In genomic region chr9:108442604-108443277, GRCh38 we compare ENCODE assay signal across 23 cellular contexts.
DNase-seq lines count a peak whose midpoint lies in the region; ATAC-seq, FAIRE-seq and TF ChIP-seq lines count a peak whose summit lies in the region.
"Had no signal": no experiment of that assay in that cellular context is flagged by ENCODE, and none has a peak within 500 bp of the region (broad histone marks: within the 10 kb centered on the region; RNA-seq: fewer than 3 reads in every experiment).

No MANE protein-coding gene starts in this region.

- H3K27ac Mint-ChIP-seq in activated naive CD4-positive, alpha-beta T cell treated with anti-CD3 and anti-CD28 coated beads for 36 hours: no peak overlapping the region
- H3K27ac Mint-ChIP-seq: activated CD8-positive, alpha-beta T cell treated with anti-CD3 and anti-CD28 coated beads for 36 hours; CD4-positive, alpha-beta T cell; memory B cell had no signal

- DNase-seq in AG08395 (ENCODE audit: low spot score): peak; percentile 9
- DNase-seq in LHCN-M2 (ENCODE audit: low read depth): peak; percentile 53
- no peak for DNase-seq in esophagus muscularis mucosa (ENCODE audit: extremely low spot score)
- no peak for DNase-seq in pancreas
- DNase-seq in NCI-H2107 treated with DMSO at 0.1 percent for 48 hours (lab: John Stamatoyannopoulos, UW; ENCODE audit: unreplicated experiment): no peak
- no peak for DNase-seq in ACHN
- no peak for DNase-seq in activated naive CD4-positive, alpha-beta T cell treated with anti-CD3 and anti-CD28 coated beads for 36 hours
- DNase-seq in C1 segment of cervical spinal cord (lab: John Stamatoyannopoulos, UW): no peak
- DNase-seq: activated CD8-positive, alpha-beta T cell treated with anti-CD3 and anti-CD28 coated beads for 36 hours; amniotic stem cell; caudate nucleus; CD4-positive, alpha-beta T cell; GDM1; NCI-H2171 treated with DMSO at 0.1 percent for 48 hours; NCI-H526; occipital lobe; right cardiac atrium; stimulated activated CD8-positive, alpha-beta memory T cell treated with anti-CD3 and anti-CD28 coated beads, Interleukin-4, amount 100 ng/mL, for 48 hours had no signal

- H3K36me3 Mint-ChIP-seq in activated naive CD4-positive, alpha-beta T cell treated with anti-CD3 and anti-CD28 coated beads for 36 hours (ENCODE audit: low read depth): no peaks in the 10 kb centered on the region
- H3K36me3 Mint-ChIP-seq: memory B cell had no signal

- peaks cover 0 to 56% (median 36%) of the 10 kb centered on the region in 4 donors for H3K4me1 ChIP-seq in esophagus muscularis mucosa
- peaks cover 9 to 18% (median 16%) of the 10 kb centered on the region in 3 donors for H3K4me1 ChIP-seq in pancreas

- H3K27me3 ChIP-seq in esophagus muscularis mucosa: no peaks in the 10 kb centered on the region
- no peaks in the 10 kb centered on the region for H3K27me3 ChIP-seq in pancreas

- no peaks in the 10 kb centered on the region for H3K27me3 Mint-ChIP-seq in activated naive CD4-positive, alpha-beta T cell treated with anti-CD3 and anti-CD28 coated beads for 36 hours (ENCODE audit: low read depth)
- H3K27me3 Mint-ChIP-seq: activated CD8-positive, alpha-beta T cell treated with anti-CD3 and anti-CD28 coated beads for 36 hours; CD4-positive, alpha-beta T cell; memory B cell had no signal

- no peaks in the 10 kb centered on the region for H3K4me1 Mint-ChIP-seq in activated naive CD4-positive, alpha-beta T cell treated with anti-CD3 and anti-CD28 coated beads for 36 hours (ENCODE audit: low read depth)
- H3K4me1 Mint-ChIP-seq: memory B cell had no signal

- in situ Hi-C loops in ACHN (cut with HindIII; ENCODE audit: low pct_ligation_motif_present, low pct_unique_long_range_greater_than_20kb, low sequenced_read_pairs): no loop called here

- WGBS in esophagus muscularis mucosa: 42% methylated on average over 6 of the region's 6 CpGs
- 14 to 18% methylated on average over 6 of the region's 6 CpGs for WGBS in pancreas, 2 donors

- no peak for TF ChIP-seq CTCF in esophagus muscularis mucosa (IDR thresholded peaks at IDR 0.05)
- TF ChIP-seq CTCF in pancreas (IDR thresholded peaks at IDR 0.05): no peak

- peak; percentile 31 to 53 (median 42) for ATAC-seq in pancreas
- ATAC-seq: activated CD4-positive, CD25-positive, alpha-beta regulatory T cell treated with anti-CD3 and anti-CD28 coated beads, Interleukin-2, amount 50 U/mL, for 24 hours; activated CD8-positive, alpha-beta T cell treated with anti-CD3 and anti-CD28 coated beads for 36 hours; HCT116; K562 had no signal

- H3K36me3 ChIP-seq in esophagus muscularis mucosa: no peaks in the 10 kb centered on the region
- no peaks in the 10 kb centered on the region for H3K36me3 ChIP-seq in pancreas

- no peak overlapping the region for H3K4me3 Mint-ChIP-seq in activated naive CD4-positive, alpha-beta T cell treated with anti-CD3 and anti-CD28 coated beads for 36 hours
- H3K4me3 Mint-ChIP-seq: activated CD8-positive, alpha-beta T cell treated with anti-CD3 and anti-CD28 coated beads for 36 hours; CD4-positive, alpha-beta T cell; memory B cell had no signal

- no peaks in the 10 kb centered on the region for H3K9me3 ChIP-seq in esophagus muscularis mucosa
- no peaks in the 10 kb centered on the region for H3K9me3 ChIP-seq in pancreas

- TF ChIP-seq POLR2A in esophagus muscularis mucosa (IDR thresholded peaks at IDR 0.05; ENCODE audit: low read depth): no peak

- H3K4me3 ChIP-seq in esophagus muscularis mucosa: no peak overlapping the region
- no peak overlapping the region for H3K4me3 ChIP-seq in pancreas
- H3K4me3 ChIP-seq: K562 had no signal

- H3K9me3 Mint-ChIP-seq in activated naive CD4-positive, alpha-beta T cell treated with anti-CD3 and anti-CD28 coated beads for 36 hours: peaks cover 6% of the 10 kb centered on the region
- H3K9me3 Mint-ChIP-seq: memory B cell had no signal

- intact Hi-C loops in esophagus muscularis mucosa (cut with DNase I) (loop anchor here (10.0 kb wide), 1 partner anchor 122 kb away; no protein-coding TSS in a partner anchor), pancreas (cut with DNase I) (no loop called here)
- intact Hi-C loops in activated naive CD4-positive, alpha-beta T cell treated with anti-CD3 and anti-CD28 coated beads for 36 hours (cut with micrococcal nuclease): no loop called here

- CTCF ChIA-PET in activated naive CD4-positive, alpha-beta T cell treated with anti-CD3 and anti-CD28 coated beads for 36 hours (lab: Charles Lee): no interaction called here

- TF ChIP-seq EP300 in esophagus muscularis mucosa (IDR thresholded peaks at IDR 0.05): no peak

- FAIRE-seq in pancreas (lab: Jason Lieb, UNC): no peak
- FAIRE-seq: K562, urothelium cell line had no signal

- peak overlapping the region; percentile 12 to 84 (median 78) for H3K27ac ChIP-seq in esophagus muscularis mucosa (replicated peaks in 1 of 4)
- no peak overlapping the region for H3K27ac ChIP-seq in pancreas

Comparison
In these comparisons a context has a peak if more than half of its experiments do, and no peak if none do; other contexts are left out.
1. DNase-seq: peak in AG08395 (single experiment) and LHCN-M2 (single experiment); none in esophagus muscularis mucosa (single experiment), pancreas (0 of 6), NCI-H2107 treated with DMSO at 0.1 percent for 48 hours (single experiment), ACHN (single experiment), activated naive CD4-positive, alpha-beta T cell treated with anti-CD3 and anti-CD28 coated beads for 36 hours (single experiment) and C1 segment of cervical spinal cord (0 of 14).
2. H3K27ac ChIP-seq: peak in esophagus muscularis mucosa (4 of 4); none in pancreas (0 of 4).